1 cellular context compared by ENCODE assay signal in genomic region chr1:11645270-11645669, GRCh38.
"Had no signal": no experiment of that assay in that cellular context is flagged by ENCODE, and none has a peak within 500 bp of the region (broad histone marks: within the 10 kb centered on the region; RNA-seq: fewer than 3 reads in every experiment).

No MANE protein-coding gene starts in this region.

- H3K9me3 ChIP-seq: MG63 had no signal

- H3K36me3 ChIP-seq: MG63 had no signal

- H3K4me3 ChIP-seq: MG63 had no signal
